9 cellular contexts compared by ENCODE assay signal in genomic region chr4:15963001-15963451, GRCh38. TPM values are rescaled to one million over a fixed set of nuclear protein-coding genes. Genes with fewer than 3 reads are reported as not detected.
DNase-seq lines count a peak whose midpoint lies in the region; ATAC-seq lines count a peak whose summit lies in the region.
"Had no signal": no experiment of that assay in that cellular context is flagged by ENCODE, and none has a peak within 500 bp of the region (broad histone marks: within the 10 kb centered on the region; RNA-seq: fewer than 3 reads in every experiment).

Gene FGFBP2, minus strand, starts transcription at chr4:15963175. Its CDS starts 46 bp downstream, at chr4:15963129.

- H4K20me1 ChIP-seq in BLaER1 = no peaks in the 10 kb centered on the region

- H3K27me3 Mint-ChIP-seq in central memory CD8-positive, alpha-beta T cell = no peaks in the 10 kb centered on the region

- no peaks in the 10 kb centered on the region for H3K79me2 ChIP-seq in mesendoderm (ENCODE audit: control insufficient read depth, insufficient read depth, low read length)

- no peaks in the 10 kb centered on the region for H3K9me3 Mint-ChIP-seq in central memory CD8-positive, alpha-beta T cell

- ATAC-seq in GM19023 (IDR thresholded peaks at IDR 0.05; ENCODE audit: unreplicated experiment) = peak; percentile 48
- ATAC-seq in central memory CD8-positive, alpha-beta T cell (replicated peaks; ENCODE audit: extremely low read depth, poor library complexity, severe bottlenecking) = peak; percentile 72

- no peak within 1 kb of the TSS for H2AK5ac ChIP-seq in mesendoderm (ENCODE audit: low read length)

- H3K9ac ChIP-seq in BLaER1 = no peak within 1 kb of the TSS
- no peak within 1 kb of the TSS for H3K9ac ChIP-seq in mesendoderm (ENCODE audit: low read length)

- H3K36me3 Mint-ChIP-seq in central memory CD8-positive, alpha-beta T cell (ENCODE audit: insufficient read depth) = peaks cover 13% of the 10 kb centered on the region

- H3K27me3 ChIP-seq in BLaER1 (no peaks in the 10 kb centered on the region), mesendoderm (ENCODE audit: insufficient read depth, low read length, poor library complexity) (no peaks in the 10 kb centered on the region)

- H3K4me3 ChIP-seq in BLaER1 (no peak within 1 kb of the TSS), mesendoderm (ENCODE audit: low read length) (no peak within 1 kb of the TSS)
- H3K4me3 ChIP-seq: skin epidermis had no signal

- peaks cover 7% of the 10 kb centered on the region; the same call in 1 of the 2 replicates for H3K9me3 ChIP-seq in BLaER1

- no peak within 1 kb of the TSS for H3K23ac ChIP-seq in mesendoderm (ENCODE audit: low read length)

- H3K4me1 ChIP-seq in BLaER1 (peaks cover 12% of the 10 kb centered on the region), mesendoderm (ENCODE audit: control insufficient read depth, low read depth, low read length) (no peaks in the 10 kb centered on the region)

- H4K5ac ChIP-seq in mesendoderm (ENCODE audit: low read length) = no peak within 1 kb of the TSS

- H3K4ac ChIP-seq in mesendoderm (ENCODE audit: low read depth, low read length) = no peak within 1 kb of the TSS

- H4K8ac ChIP-seq in mesendoderm (ENCODE audit: low read depth, low read length) = no peak within 1 kb of the TSS

- H2BK5ac ChIP-seq in mesendoderm (ENCODE audit: low read length) = no peak within 1 kb of the TSS

- H3K4me1 Mint-ChIP-seq in central memory CD8-positive, alpha-beta T cell = peaks cover 47% of the 10 kb centered on the region

- peak within 1 kb of the TSS; percentile 89 for H3K27ac Mint-ChIP-seq in central memory CD8-positive, alpha-beta T cell (ENCODE audit: low read depth)

- H3K36me3 ChIP-seq in BLaER1 (no peaks in the 10 kb centered on the region), mesendoderm (ENCODE audit: control insufficient read depth, insufficient read depth, low read length) (no peaks in the 10 kb centered on the region)

- H3K18ac ChIP-seq in mesendoderm (ENCODE audit: low read length) = no peak within 1 kb of the TSS

- H3K4me2 ChIP-seq in BLaER1 (peak within 1 kb of the TSS; percentile 58), mesendoderm (ENCODE audit: low read length) (no peak within 1 kb of the TSS)

- H3K79me1 ChIP-seq in mesendoderm (ENCODE audit: low read length) = no peaks in the 10 kb centered on the region

- DNase-seq in HuH-7.5 (ENCODE audit: low spot score) = peak; percentile 41
- peak; percentile 70 for DNase-seq in UCSD-AML1 (lab: John Stamatoyannopoulos, UW; ENCODE audit: unreplicated experiment)
- peak; percentile 48 to 71 for DNase-seq in central memory CD8-positive, alpha-beta T cell (ENCODE audit: low spot score in 2 of 2)
- DNase-seq in mesendoderm = peak; percentile 77
- peak; percentile 14 to 57 (median 35) for DNase-seq in stimulated activated naive CD4-positive, alpha-beta T cell (lab: John Stamatoyannopoulos, UW)
- DNase-seq in NCI-H526 treated with DMSO at 0.1 percent for 48 hours (lab: John Stamatoyannopoulos, UW) = no peak

- WGBS in mesendoderm (ENCODE audit: extremely low coverage, insufficient coverage, low lambda C conversion rate) = no CpG with 5 or more reads among the region's 9 CpGs

- H3K56ac ChIP-seq in mesendoderm (ENCODE audit: low read length) = no peak within 1 kb of the TSS

- peak within 1 kb of the TSS; percentile 85 for H3K4me3 Mint-ChIP-seq in central memory CD8-positive, alpha-beta T cell

- no peak within 1 kb of the TSS for H3K27ac ChIP-seq in BLaER1
- no peak within 1 kb of the TSS for H3K27ac ChIP-seq in mesendoderm (ENCODE audit: low read depth, low read length)

- H2BK15ac ChIP-seq in mesendoderm (replicated peaks; ENCODE audit: low read depth) = no peak within 1 kb of the TSS

- H2BK120ac ChIP-seq in mesendoderm (ENCODE audit: low read depth, low read length) = no peak within 1 kb of the TSS

RNA-seq across cellular contexts. Expression of gene FGFBP2, which starts in this region (rescaled TPM):
- 0.34 TPM for polyA plus RNA-seq in mesendoderm (2013, experiment 1 of 2)
- polyA plus RNA-seq in mesendoderm (2013, experiment 2 of 2) = 0.39 TPM
